Comparison of ENCODE assay signal across 30 cellular contexts in genomic region chr9:135296783-135297715, GRCh38.
DNase-seq lines count a peak whose midpoint lies in the region; ATAC-seq and TF ChIP-seq lines count a peak whose summit lies in the region.
"Had no signal": no experiment of that assay in that cellular context is flagged by ENCODE, and none has a peak within 500 bp of the region (broad histone marks: within the 10 kb centered on the region; RNA-seq: fewer than 3 reads in every experiment).

No MANE protein-coding gene starts in this region.

- peaks cover 0 to 54% (median 46%) of the 10 kb centered on the region in 10 experiments; a peak in 14 of 20 replicates for H3K4me1 ChIP-seq in BLaER1 treated with 17β-estradiol and CSF1 and Interleukin-3, amounts not matched to agents 10 nM and 100 nM
- H3K4me1 ChIP-seq in GM23338 (ENCODE audit: insufficient read depth) (peaks cover 22% of the 10 kb centered on the region), neural progenitor cell (no peaks in the 10 kb centered on the region)
- H3K4me1 ChIP-seq: adrenal gland, esophagus muscularis mucosa, lower lobe of right lung, upper lobe of right lung had no signal

- peak overlapping the region in 8 of 11 experiments; percentile 13 to 56 (median 48); a peak in 13 of 22 replicates for H3K4me2 ChIP-seq in BLaER1 treated with 17β-estradiol and CSF1 and Interleukin-3, amounts not matched to agents 10 nM and 100 nM
- H3K4me2 ChIP-seq in GM23338 (no peak overlapping the region), neural progenitor cell (no peak overlapping the region)

- H3K27me3 Mint-ChIP-seq in GM23338 (ENCODE audit: insufficient read depth, low read depth, poor library complexity) (peaks cover 15% of the 10 kb centered on the region), WTC11 (ENCODE audit: low read depth) (no peaks in the 10 kb centered on the region), neural progenitor cell (ENCODE audit: insufficient read depth, low read depth) (peaks cover 14% of the 10 kb centered on the region), nephron progenitor cell (ENCODE audit: low read depth, poor library complexity) (peaks cover 25% of the 10 kb centered on the region)
- H3K27me3 Mint-ChIP-seq in activated T-helper 1 cell treated with anti-CD3 and anti-CD28 coated beads, Interleukin-12 subunit alpha, Interleukin-12 subunit beta, Interleukin-2, Interleukin-4 antibody, amounts not matched to agents 30 ng/mL and 10 ng/mL and 1 ng/mL, durations not matched to agents 14 hours and 24 hours and 36 hours (ENCODE audit: insufficient read depth), result peaks cover 7% of the 10 kb centered on the region
- H3K27me3 Mint-ChIP-seq: activated naive CD4-positive, alpha-beta T cell treated with anti-CD3 and anti-CD28 coated beads, Interleukin-2, amount 10 ng/mL, durations not matched to agents 7 days and 5 days had no signal

- POLR2A ChIA-PET in WTC11 (lab: Charles Lee), result interaction anchor here (0.5 kb wide), 1 partner anchor 200 kb away, joined by 4 read pairs; no protein-coding TSS in a partner anchor

- no peak overlapping the region for H3K4me3 ChIP-seq in BLaER1 treated with 17β-estradiol and CSF1 and Interleukin-3, amounts not matched to agents 10 nM and 100 nM
- H3K4me3 ChIP-seq in GM23338, result no peak overlapping the region
- no peak overlapping the region for H3K4me3 ChIP-seq in neural progenitor cell
- H3K4me3 ChIP-seq: adrenal gland, esophagus muscularis mucosa, heart left ventricle, lower lobe of right lung, ovary, skin epidermis, upper lobe of right lung had no signal

- H3K27ac Mint-ChIP-seq in GM23338 (peak overlapping the region; percentile 25; the same call in 1 of the 2 replicates), WTC11 (peak overlapping the region; percentile 67; the same call in 1 of the 2 replicates), neural progenitor cell (peak overlapping the region; percentile 53), nephron progenitor cell (no peak overlapping the region)
- no peak overlapping the region for H3K27ac Mint-ChIP-seq in activated T-helper 1 cell treated with anti-CD3 and anti-CD28 coated beads, Interleukin-12 subunit alpha, Interleukin-12 subunit beta, Interleukin-2, Interleukin-4 antibody, amounts not matched to agents 30 ng/mL and 10 ng/mL and 1 ng/mL, durations not matched to agents 14 hours and 24 hours and 36 hours
- H3K27ac Mint-ChIP-seq: activated naive CD4-positive, alpha-beta T cell treated with anti-CD3 and anti-CD28 coated beads, Interleukin-2, amount 10 ng/mL, durations not matched to agents 7 days and 5 days; naive thymus-derived CD8-positive, alpha-beta T cell had no signal

- no peak overlapping the region for H3K9ac ChIP-seq in BLaER1 treated with 17β-estradiol and CSF1 and Interleukin-3, amounts not matched to agents 10 nM and 100 nM
- no peak overlapping the region for H3K9ac ChIP-seq in neural progenitor cell

- H3F3A ChIP-seq in GM23338 (replicated peaks; ENCODE audit: low read depth) (no peaks in the 10 kb centered on the region), neural progenitor cell (ENCODE audit: low read depth) (no peaks in the 10 kb centered on the region)

- no peaks in the 10 kb centered on the region for H3K9me2 ChIP-seq in GM23338 (ENCODE audit: insufficient read depth)

- no peak for DNase-seq in GM23338 (ENCODE audit: low spot score)
- DNase-seq in WTC11 (ENCODE audit: low spot score), result peak; percentile 13
- DNase-seq in neural progenitor cell (ENCODE audit: low spot score), result no peak
- no peak for DNase-seq in activated T-helper 1 cell treated with anti-CD3 and anti-CD28 coated beads, Interleukin-12 subunit alpha, Interleukin-12 subunit beta, Interleukin-2, Interleukin-4 antibody, amounts not matched to agents 30 ng/mL and 10 ng/mL and 1 ng/mL, durations not matched to agents 14 hours and 24 hours and 36 hours (ENCODE audit: low spot score)
- no peak for DNase-seq in nephron progenitor cell
- DNase-seq: activated CD4-positive, alpha-beta T cell treated with anti-CD3 and anti-CD28 coated beads, Interleukin-2, amount 50 U/mL, for 48 hours; activated CD4-positive, CD25-positive, alpha-beta regulatory T cell treated with anti-CD3 and anti-CD28 coated beads, Interleukin-2, amount 50 U/mL, for 72 hours; activated CD8-positive, alpha-beta memory T cell treated with anti-CD3 and anti-CD28 coated beads, Interleukin-2, amount 50 U/mL, for 4 hours; activated naive CD4-positive, alpha-beta T cell treated with anti-CD3 and anti-CD28 coated beads, Interleukin-2, amount 10 ng/mL, durations not matched to agents 7 days and 5 days; adrenal gland; C1 segment of cervical spinal cord; COR-L47; DND-41; foreskin fibroblast; GOT3; heart left ventricle; KG1; lower lobe of right lung; NCI-H146; NCI-H446 treated with DMSO at 0.1 percent for 48 hours; ovary; stimulated activated naive CD4-positive, alpha-beta T cell; T-helper 2 cell; upper lobe of right lung had no signal

- H3K36me3 Mint-ChIP-seq in GM23338 (ENCODE audit: low read depth), result no peaks in the 10 kb centered on the region
- H3K36me3 Mint-ChIP-seq in WTC11, result no peaks in the 10 kb centered on the region
- no peaks in the 10 kb centered on the region for H3K36me3 Mint-ChIP-seq in neural progenitor cell
- H3K36me3 Mint-ChIP-seq in activated T-helper 1 cell treated with anti-CD3 and anti-CD28 coated beads, Interleukin-12 subunit alpha, Interleukin-12 subunit beta, Interleukin-2, Interleukin-4 antibody, amounts not matched to agents 30 ng/mL and 10 ng/mL and 1 ng/mL, durations not matched to agents 14 hours and 24 hours and 36 hours (ENCODE audit: low read depth), result no peaks in the 10 kb centered on the region
- H3K36me3 Mint-ChIP-seq in nephron progenitor cell (ENCODE audit: low read depth), result no peaks in the 10 kb centered on the region
- H3K36me3 Mint-ChIP-seq: activated naive CD4-positive, alpha-beta T cell treated with anti-CD3 and anti-CD28 coated beads, Interleukin-2, amount 10 ng/mL, durations not matched to agents 7 days and 5 days; naive thymus-derived CD8-positive, alpha-beta T cell had no signal

- H4K20me1 ChIP-seq in BLaER1 treated with 17β-estradiol and CSF1 and Interleukin-3, amounts not matched to agents 10 nM and 100 nM, result peaks cover 0 to 16% (median 0%) of the 10 kb centered on the region in 11 experiments; a peak in 1 of 22 replicates
- no peaks in the 10 kb centered on the region for H4K20me1 ChIP-seq in GM23338 (replicated peaks; ENCODE audit: insufficient read depth)
- no peaks in the 10 kb centered on the region for H4K20me1 ChIP-seq in neural progenitor cell (ENCODE audit: low read depth)

- H3K9me3 Mint-ChIP-seq in GM23338, result no peaks in the 10 kb centered on the region
- no peaks in the 10 kb centered on the region for H3K9me3 Mint-ChIP-seq in WTC11
- no peaks in the 10 kb centered on the region for H3K9me3 Mint-ChIP-seq in neural progenitor cell
- no peaks in the 10 kb centered on the region for H3K9me3 Mint-ChIP-seq in activated T-helper 1 cell treated with anti-CD3 and anti-CD28 coated beads, Interleukin-12 subunit alpha, Interleukin-12 subunit beta, Interleukin-2, Interleukin-4 antibody, amounts not matched to agents 30 ng/mL and 10 ng/mL and 1 ng/mL, durations not matched to agents 14 hours and 24 hours and 36 hours
- H3K9me3 Mint-ChIP-seq in nephron progenitor cell, result no peaks in the 10 kb centered on the region
- H3K9me3 Mint-ChIP-seq: activated naive CD4-positive, alpha-beta T cell treated with anti-CD3 and anti-CD28 coated beads, Interleukin-2, amount 10 ng/mL, durations not matched to agents 7 days and 5 days; naive thymus-derived CD8-positive, alpha-beta T cell had no signal

- H3K36me3 ChIP-seq in BLaER1 treated with 17β-estradiol and CSF1 and Interleukin-3, amounts not matched to agents 10 nM and 100 nM, result no peaks in the 10 kb centered on the region
- H3K36me3 ChIP-seq in GM23338 (ENCODE audit: insufficient read depth), result no peaks in the 10 kb centered on the region
- no peaks in the 10 kb centered on the region for H3K36me3 ChIP-seq in neural progenitor cell
- H3K36me3 ChIP-seq: adrenal gland, esophagus muscularis mucosa, heart left ventricle, lower lobe of right lung, ovary, upper lobe of right lung had no signal

- H3K79me2 ChIP-seq in GM23338 (replicated peaks; ENCODE audit: insufficient read depth), result no peaks in the 10 kb centered on the region
- no peaks in the 10 kb centered on the region for H3K79me2 ChIP-seq in neural progenitor cell (ENCODE audit: low read depth)

- H3K4me3 Mint-ChIP-seq in GM23338 (no peak overlapping the region), WTC11 (no peak overlapping the region), neural progenitor cell (no peak overlapping the region), nephron progenitor cell (no peak overlapping the region)
- no peak overlapping the region for H3K4me3 Mint-ChIP-seq in activated T-helper 1 cell treated with anti-CD3 and anti-CD28 coated beads, Interleukin-12 subunit alpha, Interleukin-12 subunit beta, Interleukin-2, Interleukin-4 antibody, amounts not matched to agents 30 ng/mL and 10 ng/mL and 1 ng/mL, durations not matched to agents 14 hours and 24 hours and 36 hours
- H3K4me3 Mint-ChIP-seq: activated naive CD4-positive, alpha-beta T cell treated with anti-CD3 and anti-CD28 coated beads, Interleukin-2, amount 10 ng/mL, durations not matched to agents 7 days and 5 days; naive thymus-derived CD8-positive, alpha-beta T cell had no signal

- ATAC-seq in GM23338, result peak; percentile 46
- no peak for ATAC-seq in WTC11
- no peak for ATAC-seq in GM19452 (IDR thresholded peaks at IDR 0.05; ENCODE audit: unreplicated experiment)
- no peak for ATAC-seq in GM18909 (IDR thresholded peaks at IDR 0.05; ENCODE audit: poor library complexity, unreplicated experiment)
- ATAC-seq: heart left ventricle; naive thymus-derived CD8-positive, alpha-beta T cell had no signal

- H2AFZ ChIP-seq in GM23338 (no peak overlapping the region), neural progenitor cell (replicated peaks) (no peak overlapping the region)

- CTCF ChIA-PET in WTC11 (lab: Charles Lee), result interaction anchor here (0.7 kb wide), 1 partner anchor 708 kb away, joined by 4 read pairs; no protein-coding TSS in a partner anchor

- H3K4me1 Mint-ChIP-seq in GM23338 (peaks cover 38% of the 10 kb centered on the region), WTC11 (peaks cover 44% of the 10 kb centered on the region), neural progenitor cell (peaks cover 10% of the 10 kb centered on the region), nephron progenitor cell (peaks cover 14% of the 10 kb centered on the region)
- H3K4me1 Mint-ChIP-seq in activated T-helper 1 cell treated with anti-CD3 and anti-CD28 coated beads, Interleukin-12 subunit alpha, Interleukin-12 subunit beta, Interleukin-2, Interleukin-4 antibody, amounts not matched to agents 30 ng/mL and 10 ng/mL and 1 ng/mL, durations not matched to agents 14 hours and 24 hours and 36 hours (ENCODE audit: low read depth), result no peaks in the 10 kb centered on the region
- H3K4me1 Mint-ChIP-seq: activated naive CD4-positive, alpha-beta T cell treated with anti-CD3 and anti-CD28 coated beads, Interleukin-2, amount 10 ng/mL, durations not matched to agents 7 days and 5 days; naive thymus-derived CD8-positive, alpha-beta T cell had no signal

- H3K27me3 ChIP-seq in BLaER1 treated with 17β-estradiol and CSF1 and Interleukin-3, amounts not matched to agents 10 nM and 100 nM, result peaks cover 0 to 26% (median 0%) of the 10 kb centered on the region in 11 experiments; a peak in 6 of 22 replicates
- H3K27me3 ChIP-seq in GM23338 (ENCODE audit: insufficient read depth) (no peaks in the 10 kb centered on the region), neural progenitor cell (no peaks in the 10 kb centered on the region)
- H3K27me3 ChIP-seq: ovary had no signal

- H3K27ac ChIP-seq in BLaER1 treated with 17β-estradiol and CSF1 and Interleukin-3, amounts not matched to agents 10 nM and 100 nM, result no peak overlapping the region
- H3K27ac ChIP-seq in GM23338 (ENCODE audit: low read depth) (no peak overlapping the region), neural progenitor cell (no peak overlapping the region)
- H3K27ac ChIP-seq: adrenal gland, esophagus muscularis mucosa, heart left ventricle, lower lobe of right lung, ovary, skin epidermis, upper lobe of right lung had no signal

- intact Hi-C loops in activated T-helper 1 cell treated with anti-CD3 and anti-CD28 coated beads, Interleukin-12 subunit alpha, Interleukin-12 subunit beta, Interleukin-2, Interleukin-4 antibody, amounts not matched to agents 30 ng/mL and 10 ng/mL and 1 ng/mL, durations not matched to agents 14 hours and 24 hours and 36 hours (cut with micrococcal nuclease), result no loop called here

- H3K9me3 ChIP-seq in BLaER1 treated with 17β-estradiol and CSF1 and Interleukin-3, amounts not matched to agents 10 nM and 100 nM (replicated peaks in 1 of 11), result no peaks in the 10 kb centered on the region
- no peaks in the 10 kb centered on the region for H3K9me3 ChIP-seq in neural progenitor cell (ENCODE audit: low read depth)
- H3K9me3 ChIP-seq: adrenal gland, esophagus muscularis mucosa, heart left ventricle, lower lobe of right lung, ovary, upper lobe of right lung had no signal

- TF ChIP-seq CTCF in GM23338 (conservative IDR thresholded peaks at IDR 0.05; ENCODE audit: low read depth in 2 of 2), result no peak
- TF ChIP-seq CTCF in WTC11 (IDR thresholded peaks at IDR 0.05), result no peak
- TF ChIP-seq CTCF in neural progenitor cell (IDR thresholded peaks at IDR 0.05), result no peak
- no peak for TF ChIP-seq CTCF in nephron progenitor cell (IDR thresholded peaks at IDR 0.05)

Comparison
In these comparisons a context has a peak if more than half of its experiments do, and no peak if none do; other contexts are left out.
1. H3K4me2 ChIP-seq: peak in BLaER1 treated with 17β-estradiol and CSF1 and Interleukin-3, amounts not matched to agents 10 nM and 100 nM (8 of 11); none in GM23338 (single experiment) and neural progenitor cell (single experiment).
2. H3K27ac Mint-ChIP-seq: peak in GM23338 (single experiment), WTC11 (single experiment) and neural progenitor cell (single experiment); none in activated T-helper 1 cell treated with anti-CD3 and anti-CD28 coated beads, Interleukin-12 subunit alpha, Interleukin-12 subunit beta, Interleukin-2, Interleukin-4 antibody, amounts not matched to agents 30 ng/mL and 10 ng/mL and 1 ng/mL, durations not matched to agents 14 hours and 24 hours and 36 hours (single experiment) and nephron progenitor cell (single experiment).